Comparison of ENCODE assay signal across 1 cellular context in the genomic region with DNA sequence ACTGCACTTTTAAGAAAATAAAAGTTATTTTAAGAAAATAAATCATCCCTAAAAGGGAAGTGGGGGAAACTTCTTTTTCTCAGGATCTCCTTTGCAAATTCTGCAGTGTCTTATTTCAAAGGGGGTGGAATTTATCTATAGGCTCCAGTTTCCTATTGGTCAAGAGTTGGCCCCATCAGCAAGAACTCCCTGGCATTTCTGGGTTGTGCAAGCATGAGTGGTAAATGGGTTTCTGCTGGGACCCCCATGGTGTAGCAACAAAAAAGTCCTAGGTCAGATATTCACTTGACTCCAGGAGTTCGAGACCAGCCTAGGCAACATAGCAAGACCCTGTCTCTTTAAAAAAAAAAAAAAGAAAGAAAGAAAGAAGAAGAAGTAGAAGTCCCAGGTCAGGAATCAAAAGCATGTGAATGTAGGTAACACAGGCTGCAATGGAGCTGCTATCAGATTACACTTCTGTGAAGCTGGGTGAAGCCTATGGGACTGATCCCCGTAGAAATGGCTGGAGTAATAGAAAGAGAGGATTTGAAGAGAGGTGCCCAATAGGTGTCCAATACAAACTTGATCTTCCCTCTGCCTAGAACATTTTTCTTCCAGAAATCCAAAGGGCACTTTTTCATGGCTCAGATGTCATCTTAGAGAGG.
TF ChIP-seq lines count a peak whose summit lies in the region.

No MANE protein-coding gene starts in this region.

TF ChIP-seq in H1, 55 proteins besides CTCF, POLR2A, EP300 and RAD21:
- TF ChIP-seq TEAD4 (IDR thresholded peaks at IDR 0.05; ENCODE audit: low read depth, low read length) = peak; percentile 46
- TF ChIP-seq SP1 (IDR thresholded peaks at IDR 0.05; ENCODE audit: low read depth, low read length) = 0 out of 2 replicates have a peak, but pooled peaks have one; percentile 32
- TF ChIP-seq SRF (IDR thresholded peaks at IDR 0.05; ENCODE audit: low read depth, low read length) = no peak
- TF ChIP-seq RXRA (IDR thresholded peaks at IDR 0.05; ENCODE audit: insufficient read depth, low read depth, low read length) = no peak
- TF ChIP-seq CEBPB (IDR thresholded peaks at IDR 0.05; ENCODE audit: low read depth, low read length) = peak; percentile 90
- TF ChIP-seq KDM1A (IDR thresholded peaks at IDR 0.05; ENCODE audit: borderline replicate concordance, low read length) = 0 out of 2 replicates have a peak, but pooled peaks have one; percentile 38
